Comparison of ENCODE assay signal across 29 cellular contexts in genomic region chr1:12009318-12010001, GRCh38. TPM values are rescaled to one million over a fixed set of nuclear protein-coding genes. Genes with fewer than 3 reads are reported as not detected.
"Had no signal": no experiment of that assay in that cellular context is flagged by ENCODE, and none has a peak within 500 bp of the region (broad histone marks: within the 10 kb centered on the region; RNA-seq: fewer than 3 reads in every experiment).

No MANE protein-coding gene starts in this region.

- H3K9me3 Mint-ChIP-seq: activated CD4-positive, alpha-beta memory T cell treated with anti-CD3 and anti-CD28 coated beads, Interleukin-2, amount 10 ng/mL, durations not matched to agents 7 days and 5 days; activated naive CD4-positive, alpha-beta T cell treated with anti-CD3 and anti-CD28 coated beads, Interleukin-2, amount 50 U/mL, for 72 hours; activated T-cell treated with anti-CD3 and anti-CD28 coated beads, Interleukin-2, amount 50 U/mL, for 4 hours; activated T-helper 17 cell treated with anti-CD3 and anti-CD28 coated beads, Interleukin-2, amount 50 U/mL, for 72 hours; naive thymus-derived CD4-positive, alpha-beta T cell; neural crest cell had no signal

- H3K27me3 ChIP-seq: body of pancreas, dorsolateral prefrontal cortex, spleen, suprapubic skin, tibial artery, upper lobe of right lung had no signal

- FAIRE-seq: keratinocyte had no signal

- H3K27ac Mint-ChIP-seq: activated T-helper 17 cell treated with anti-CD3 and anti-CD28 coated beads, Interleukin-2, amount 50 U/mL, for 72 hours; naive thymus-derived CD4-positive, alpha-beta T cell had no signal

- H3K9me3 ChIP-seq: body of pancreas, psoas muscle, spleen, suprapubic skin, tibial artery, upper lobe of right lung had no signal

- DNase-seq: activated CD4-positive, alpha-beta memory T cell treated with anti-CD3 and anti-CD28 coated beads, Interleukin-2, amount 10 ng/mL, durations not matched to agents 7 days and 5 days; activated CD4-positive, alpha-beta T cell treated with anti-CD3 and anti-CD28 coated beads for 48 hours; activated gamma-delta T cell treated with Interleukin-2 at 50 U/mL for 16 hours; activated T-cell treated with anti-CD3 and anti-CD28 coated beads, Interleukin-2, amount 50 U/mL, for 4 hours; anterior cingulate cortex; body of pancreas; cerebellar nuclear complex; effector memory CD4-positive, alpha-beta T cell; erythroblast; head of caudate nucleus; hippocampal formation; left cardiac atrium; mammary epithelial cell; naive thymus-derived CD4-positive, alpha-beta T cell; nucleus accumbens; spleen; stimulated activated naive CD4-positive, alpha-beta T cell; tibial artery; upper lobe of right lung had no signal

- H3K4me3 ChIP-seq: body of pancreas, coronary artery, dorsolateral prefrontal cortex, psoas muscle, spleen, suprapubic skin, tibial artery, upper lobe of right lung had no signal

- H2AFZ ChIP-seq: parathyroid adenoma had no signal

- H3K27me3 Mint-ChIP-seq: activated CD4-positive, alpha-beta memory T cell treated with anti-CD3 and anti-CD28 coated beads, Interleukin-2, amount 10 ng/mL, durations not matched to agents 7 days and 5 days; activated T-helper 17 cell treated with anti-CD3 and anti-CD28 coated beads, Interleukin-2, amount 50 U/mL, for 72 hours; naive thymus-derived CD4-positive, alpha-beta T cell had no signal

- ATAC-seq: activated naive CD4-positive, alpha-beta T cell treated with anti-CD3 and anti-CD28 coated beads, Interleukin-2, amount 50 U/mL, for 72 hours; activated T-cell treated with anti-CD3 and anti-CD28 coated beads, Interleukin-2, amount 50 U/mL, for 4 hours; activated T-helper 17 cell treated with anti-CD3 and anti-CD28 coated beads, Interleukin-2, amount 50 U/mL, for 72 hours; body of pancreas; left cardiac atrium; naive thymus-derived CD4-positive, alpha-beta T cell; psoas muscle; upper lobe of right lung had no signal

- H3K4me3 Mint-ChIP-seq: activated CD4-positive, alpha-beta memory T cell treated with anti-CD3 and anti-CD28 coated beads, Interleukin-2, amount 10 ng/mL, durations not matched to agents 7 days and 5 days; activated T-cell treated with anti-CD3 and anti-CD28 coated beads, Interleukin-2, amount 50 U/mL, for 4 hours; activated T-helper 17 cell treated with anti-CD3 and anti-CD28 coated beads, Interleukin-2, amount 50 U/mL, for 72 hours; naive thymus-derived CD4-positive, alpha-beta T cell; neural crest cell had no signal

- H3K9ac ChIP-seq: parathyroid adenoma had no signal

- H3K4me1 ChIP-seq: body of pancreas, suprapubic skin, tibial artery had no signal

- H3K79me2 ChIP-seq: parathyroid adenoma had no signal

- H3K27ac ChIP-seq: body of pancreas, coronary artery, dorsolateral prefrontal cortex, parathyroid adenoma, psoas muscle, spleen, suprapubic skin, tibial artery, upper lobe of right lung had no signal

RNA-seq across cellular contexts. Expression of gene TNFRSF8, which starts 53.6 kb away (rescaled TPM):
- total RNA-seq: body of pancreas, fibroblast of lung, mammary epithelial cell, neural crest cell had no signal
- polyA plus RNA-seq: naive thymus-derived CD4-positive, alpha-beta T cell had no signal
